9 cellular contexts compared by ENCODE assay signal in genomic region chr3:65400893-65401292, GRCh38.
"Had no signal": no experiment of that assay in that cellular context is flagged by ENCODE, and none has a peak within 500 bp of the region (broad histone marks: within the 10 kb centered on the region; RNA-seq: fewer than 3 reads in every experiment).

No MANE protein-coding gene starts in this region.

- H3K27ac ChIP-seq: brain microvascular endothelial cell, prostate gland had no signal

- ATAC-seq: esophagus mucosa; stimulated activated naive CD8-positive, alpha-beta T cell treated with anti-CD3 and anti-CD28 coated beads, Interleukin-15, Interleukin-2, amounts not matched to agents 100 U/mL and 50 U/mL, for 24 hours had no signal

- DNase-seq: activated effector memory CD4-positive, alpha-beta T cell treated with Interleukin-2 at 50 U/mL for 16 hours; amniotic stem cell; brain microvascular endothelial cell; naive B cell; stimulated activated CD4-positive, alpha-beta T cell treated with anti-CD3 and anti-CD28 coated beads, Interleukin-12 subunit alpha, Interleukin-12 subunit beta, amount 100 ng/mL, for 4 hours; stimulated activated naive CD8-positive, alpha-beta T cell treated with anti-CD3 and anti-CD28 coated beads, Interleukin-15, Interleukin-2, amounts not matched to agents 100 U/mL and 50 U/mL, for 24 hours; T-helper 2 cell had no signal

- H3K4me1 ChIP-seq: prostate gland had no signal

- H3K4me3 ChIP-seq: prostate gland had no signal

- H3K27me3 ChIP-seq: brain microvascular endothelial cell had no signal

- H3K9me3 ChIP-seq: prostate gland had no signal

- H3K36me3 ChIP-seq: brain microvascular endothelial cell, prostate gland had no signal
